In the genomic region with DNA sequence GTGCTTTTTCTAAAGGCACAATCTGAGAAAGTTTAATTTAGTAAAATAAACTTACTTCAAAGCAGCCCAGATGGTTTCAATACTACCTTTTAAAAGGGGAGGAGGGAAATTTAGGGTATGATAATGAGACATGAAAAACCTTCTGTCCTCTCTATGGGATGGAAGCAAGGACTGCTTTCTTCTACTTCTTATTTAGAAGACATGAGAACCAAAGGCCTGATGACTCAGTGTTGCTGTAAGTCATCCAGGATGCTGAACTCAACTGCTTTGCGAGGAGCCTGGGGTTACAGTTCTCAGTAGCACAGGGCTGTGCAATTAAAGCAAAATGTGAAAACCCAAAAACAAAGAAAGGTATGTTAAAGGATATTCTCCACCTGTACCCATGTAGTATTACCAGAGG, we compare ENCODE assay signal across 13 cellular contexts.
A peak's percentile ranks its signal among the peaks of the same experiment; 100 is the strongest.
DNase-seq lines count a peak whose midpoint lies in the region; ATAC-seq and TF ChIP-seq lines count a peak whose summit lies in the region.
"Had no signal": no experiment of that assay in that cellular context is flagged by ENCODE, and none has a peak within 500 bp of the region (broad histone marks: within the 10 kb centered on the region; RNA-seq: fewer than 3 reads in every experiment).

No MANE protein-coding gene starts in this region.

- no peaks in the 10 kb centered on the region for H3K27me3 Mint-ChIP-seq in stimulated activated naive B cell treated with anti-CD40 and anti-IgM and Interleukin-4, amounts not matched to agents 10 μg/mL and 1 μg/mL and 100 μg/mL, for 72 hours
- no peaks in the 10 kb centered on the region for H3K27me3 Mint-ChIP-seq in T-cell
- no peaks in the 10 kb centered on the region for H3K27me3 Mint-ChIP-seq in activated naive CD8-positive, alpha-beta T cell treated with anti-CD3 and anti-CD28 coated beads for 36 hours

- peak; percentile 20 for ATAC-seq in GM18520 (IDR thresholded peaks at IDR 0.05; ENCODE audit: unreplicated experiment)
- ATAC-seq in mucosa of descending colon = peak; percentile 56
- ATAC-seq in stimulated activated naive B cell treated with anti-CD40 and anti-IgM and Interleukin-4, amounts not matched to agents 10 μg/mL and 1 μg/mL and 100 μg/mL, for 72 hours (replicated peaks) = no peak
- ATAC-seq in HG02642 (IDR thresholded peaks at IDR 0.05; ENCODE audit: poor library complexity, unreplicated experiment) = no peak
- no peak for ATAC-seq in T-cell (replicated peaks in 1 of 4)
- ATAC-seq: HepG2 had no signal

- H3K4me1 Mint-ChIP-seq in stimulated activated naive B cell treated with anti-CD40 and anti-IgM and Interleukin-4, amounts not matched to agents 10 μg/mL and 1 μg/mL and 100 μg/mL, for 72 hours = no peaks in the 10 kb centered on the region
- no peaks in the 10 kb centered on the region for H3K4me1 Mint-ChIP-seq in T-cell
- H3K4me1 Mint-ChIP-seq in activated naive CD8-positive, alpha-beta T cell treated with anti-CD3 and anti-CD28 coated beads for 36 hours = no peaks in the 10 kb centered on the region

- CTCF ChIA-PET in T-cell (lab: Charles Lee) = no interaction called here

- peaks cover under 1% of the 10 kb centered on the region for H3K4me1 ChIP-seq in mucosa of descending colon (ENCODE audit: low read depth)

- H3K4me3 Mint-ChIP-seq in stimulated activated naive B cell treated with anti-CD40 and anti-IgM and Interleukin-4, amounts not matched to agents 10 μg/mL and 1 μg/mL and 100 μg/mL, for 72 hours = no peak overlapping the region
- no peak overlapping the region for H3K4me3 Mint-ChIP-seq in T-cell
- H3K4me3 Mint-ChIP-seq in activated naive CD8-positive, alpha-beta T cell treated with anti-CD3 and anti-CD28 coated beads for 36 hours = no peak overlapping the region
- H3K4me3 Mint-ChIP-seq: activated naive CD8-positive, alpha-beta T cell; T-helper 2 cell treated with Interferon-gamma antibody and Interleukin-4, amounts not matched to agents 5 μg/mL and 100 μg/mL, for 36 hours had no signal

- no peak overlapping the region for H3K27ac Mint-ChIP-seq in stimulated activated naive B cell treated with anti-CD40 and anti-IgM and Interleukin-4, amounts not matched to agents 10 μg/mL and 1 μg/mL and 100 μg/mL, for 72 hours
- H3K27ac Mint-ChIP-seq in T-cell = no peak overlapping the region
- no peak overlapping the region for H3K27ac Mint-ChIP-seq in activated naive CD8-positive, alpha-beta T cell treated with anti-CD3 and anti-CD28 coated beads for 36 hours
- H3K27ac Mint-ChIP-seq: activated naive CD8-positive, alpha-beta T cell; T-helper 2 cell treated with Interferon-gamma antibody and Interleukin-4, amounts not matched to agents 5 μg/mL and 100 μg/mL, for 36 hours had no signal

- H3K36me3 Mint-ChIP-seq in stimulated activated naive B cell treated with anti-CD40 and anti-IgM and Interleukin-4, amounts not matched to agents 10 μg/mL and 1 μg/mL and 100 μg/mL, for 72 hours = no peaks in the 10 kb centered on the region
- H3K36me3 Mint-ChIP-seq in T-cell = no peaks in the 10 kb centered on the region
- no peaks in the 10 kb centered on the region for H3K36me3 Mint-ChIP-seq in activated naive CD8-positive, alpha-beta T cell treated with anti-CD3 and anti-CD28 coated beads for 36 hours
- H3K36me3 Mint-ChIP-seq: activated naive CD8-positive, alpha-beta T cell had no signal

- POLR2A ChIA-PET in T-cell (lab: Charles Lee) = no interaction called here

- TF ChIP-seq CTCF in mucosa of descending colon (IDR thresholded peaks at IDR 0.05) = no peak

- DNase-seq in LHCN-M2 (ENCODE audit: low read depth) = peak; percentile 89
- DNase-seq in dedifferentiated amniotic fluid mesenchymal stem cell (ENCODE audit: extremely low spot score) = peak; percentile 56
- DNase-seq in mucosa of descending colon = no peak
- DNase-seq in stimulated activated naive B cell treated with anti-CD40 and anti-IgM and Interleukin-4, amounts not matched to agents 10 μg/mL and 1 μg/mL and 100 μg/mL, for 72 hours = no peak
- no peak for DNase-seq in T-cell
- DNase-seq in activated naive CD8-positive, alpha-beta T cell treated with anti-CD3 and anti-CD28 coated beads for 36 hours = no peak
- DNase-seq: NCI-H2081; stimulated activated CD4-positive, alpha-beta T cell treated with anti-CD3 and anti-CD28 coated beads, Interleukin-12 subunit alpha, Interleukin-12 subunit beta, amount 100 ng/mL, for 4 hours had no signal

- no peaks in the 10 kb centered on the region for H3K36me3 ChIP-seq in mucosa of descending colon (ENCODE audit: low read depth)

- no peaks in the 10 kb centered on the region for H3K9me3 ChIP-seq in mucosa of descending colon

- intact Hi-C loops in mucosa of descending colon (cut with DNase I, micrococcal nuclease) = no loop called here

- no peaks in the 10 kb centered on the region for H3K9me3 Mint-ChIP-seq in stimulated activated naive B cell treated with anti-CD40 and anti-IgM and Interleukin-4, amounts not matched to agents 10 μg/mL and 1 μg/mL and 100 μg/mL, for 72 hours
- H3K9me3 Mint-ChIP-seq in T-cell = peaks cover 0 to 6% (median 0%) of the 10 kb centered on the region in 3 donors
- no peaks in the 10 kb centered on the region for H3K9me3 Mint-ChIP-seq in activated naive CD8-positive, alpha-beta T cell treated with anti-CD3 and anti-CD28 coated beads for 36 hours
- H3K9me3 Mint-ChIP-seq: T-helper 2 cell treated with Interferon-gamma antibody and Interleukin-4, amounts not matched to agents 5 μg/mL and 100 μg/mL, for 36 hours had no signal

- no peak overlapping the region for H3K4me3 ChIP-seq in mucosa of descending colon

Comparison
In these comparisons a context has a peak if more than half of its experiments do, and no peak if none do; other contexts are left out.
1. ATAC-seq: peak in GM18520 (single experiment) and mucosa of descending colon (single experiment); none in stimulated activated naive B cell treated with anti-CD40 and anti-IgM and Interleukin-4, amounts not matched to agents 10 μg/mL and 1 μg/mL and 100 μg/mL, for 72 hours (0 of 2), HG02642 (single experiment) and T-cell (0 of 4).
2. DNase-seq: peak in LHCN-M2 (single experiment) and dedifferentiated amniotic fluid mesenchymal stem cell (single experiment); none in mucosa of descending colon (0 of 3), stimulated activated naive B cell treated with anti-CD40 and anti-IgM and Interleukin-4, amounts not matched to agents 10 μg/mL and 1 μg/mL and 100 μg/mL, for 72 hours (single experiment), T-cell (0 of 34) and activated naive CD8-positive, alpha-beta T cell treated with anti-CD3 and anti-CD28 coated beads for 36 hours (single experiment).